ENCODE assay signal across 2 cellular contexts in genomic region chr1:9440261-9440660, GRCh38.
TF ChIP-seq lines count a peak whose summit lies in the region.

No MANE protein-coding gene starts in this region.

TF ChIP-seq in A549, 52 proteins besides CTCF, POLR2A, EP300 and RAD21:
- TF ChIP-seq HOXA7 (CRISPR knock-in tag; IDR thresholded peaks at IDR 0.05): no peak
- no peak for TF ChIP-seq CBX2 (IDR thresholded peaks at IDR 0.05; ENCODE audit: borderline replicate concordance, low read depth)
- TF ChIP-seq RFX5 (IDR thresholded peaks at IDR 0.05): no peak
- no peak for TF ChIP-seq SMC3 (IDR thresholded peaks at IDR 0.05)
- TF ChIP-seq E2F6 (IDR thresholded peaks at IDR 0.05; ENCODE audit: borderline replicate concordance, low read depth): no peak
- TF ChIP-seq HEYL (CRISPR knock-in tag; IDR thresholded peaks at IDR 0.05): no peak

TF ChIP-seq in HepG2, 621 proteins besides CTCF, POLR2A, EP300 and RAD21:
- TF ChIP-seq, protein P1, sequence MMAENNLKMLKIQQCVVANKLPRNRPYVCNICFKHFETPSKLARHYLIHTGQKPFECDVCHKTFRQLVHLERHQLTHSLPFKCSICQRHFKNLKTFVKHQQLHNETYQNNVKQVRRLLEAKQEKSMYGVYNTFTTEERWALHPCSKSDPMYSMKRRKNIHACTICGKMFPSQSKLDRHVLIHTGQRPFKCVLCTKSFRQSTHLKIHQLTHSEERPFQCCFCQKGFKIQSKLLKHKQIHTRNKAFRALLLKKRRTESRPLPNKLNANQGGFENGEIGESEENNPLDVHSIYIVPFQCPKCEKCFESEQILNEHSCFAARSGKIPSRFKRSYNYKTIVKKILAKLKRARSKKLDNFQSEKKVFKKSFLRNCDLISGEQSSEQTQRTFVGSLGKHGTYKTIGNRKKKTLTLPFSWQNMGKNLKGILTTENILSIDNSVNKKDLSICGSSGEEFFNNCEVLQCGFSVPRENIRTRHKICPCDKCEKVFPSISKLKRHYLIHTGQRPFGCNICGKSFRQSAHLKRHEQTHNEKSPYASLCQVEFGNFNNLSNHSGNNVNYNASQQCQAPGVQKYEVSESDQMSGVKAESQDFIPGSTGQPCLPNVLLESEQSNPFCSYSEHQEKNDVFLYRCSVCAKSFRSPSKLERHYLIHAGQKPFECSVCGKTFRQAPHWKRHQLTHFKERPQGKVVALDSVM (CRISPR knock-in tag; IDR thresholded peaks at IDR 0.05): peak; percentile 2; the same call in 1 of the 2 replicates
- no peak for TF ChIP-seq YY1 (IDR thresholded peaks at IDR 0.05; ENCODE audit: insufficient read depth, insufficient replicate concordance, low read depth, low read length)
